11 cellular contexts compared by ENCODE assay signal in the genomic region with DNA sequence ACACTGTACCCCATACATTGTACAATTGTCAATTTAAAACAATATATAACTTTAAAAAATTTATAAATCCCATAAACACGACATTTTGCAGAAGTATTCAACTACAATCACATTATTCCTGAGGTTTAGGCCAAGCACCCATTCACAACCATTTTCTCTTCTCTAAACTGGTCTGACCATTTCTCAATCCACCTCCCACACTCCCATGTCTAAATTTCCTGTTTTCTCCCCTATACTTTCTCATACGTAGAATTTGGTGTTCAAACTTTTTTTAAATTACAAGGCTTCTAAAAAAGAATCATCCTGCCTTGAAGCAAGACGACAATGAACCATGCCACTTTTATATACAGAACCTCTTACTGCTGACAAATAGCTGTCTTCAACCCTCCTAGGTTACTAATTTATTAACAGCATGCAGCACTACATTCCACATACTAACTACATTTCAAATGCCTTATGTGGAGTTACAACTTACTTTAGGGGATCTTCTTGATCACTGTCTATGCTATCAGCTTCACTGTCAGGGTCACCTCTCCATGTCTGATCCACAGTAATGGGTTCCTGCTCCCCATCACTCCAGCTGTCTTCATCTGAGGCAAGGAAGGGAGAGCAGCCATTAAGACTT. TPM values are rescaled to one million over a fixed set of nuclear protein-coding genes. Genes with fewer than 3 reads are reported as not detected.
A peak's percentile ranks its signal among the peaks of the same experiment; 100 is the strongest.
DNase-seq lines count a peak whose midpoint lies in the region; TF ChIP-seq lines count a peak whose summit lies in the region.
"Had no signal": no experiment of that assay in that cellular context is flagged by ENCODE, and none has a peak within 500 bp of the region (broad histone marks: within the 10 kb centered on the region; RNA-seq: fewer than 3 reads in every experiment).

No MANE protein-coding gene starts in this region.

- peaks cover 38% of the 10 kb centered on the region for H3K4me1 Mint-ChIP-seq in activated CD4-positive, alpha-beta T cell treated with anti-CD3 and anti-CD28 coated beads, Interleukin-2, amount 10 ng/mL, durations not matched to agents 24 days and 14 days

- peak overlapping the region; percentile 96 for H3K27ac Mint-ChIP-seq in activated CD4-positive, alpha-beta T cell treated with anti-CD3 and anti-CD28 coated beads, Interleukin-2, amount 10 ng/mL, durations not matched to agents 24 days and 14 days

- intact Hi-C loops in activated CD4-positive, alpha-beta T cell treated with anti-CD3 and anti-CD28 coated beads, Interleukin-2, amount 10 ng/mL, durations not matched to agents 24 days and 14 days (cut with micrococcal nuclease), result no loop called here
- intact Hi-C loops in PC-9 (cut with micrococcal nuclease; ENCODE audit: unreplicated experiment), result no loop called here

- peaks cover 62% of the 10 kb centered on the region for H3K79me2 ChIP-seq in PC-9 (ENCODE audit: low read depth)
- peaks cover 70% of the 10 kb centered on the region for H3K79me2 ChIP-seq in fibroblast of lung (ENCODE audit: control insufficient read depth, insufficient read depth, low read length)

- no peaks in the 10 kb centered on the region for H3K9me3 Mint-ChIP-seq in activated CD4-positive, alpha-beta T cell treated with anti-CD3 and anti-CD28 coated beads, Interleukin-2, amount 10 ng/mL, durations not matched to agents 24 days and 14 days

- H4K20me1 ChIP-seq in PC-9 (ENCODE audit: insufficient read depth) (peaks cover 8% of the 10 kb centered on the region; the same call in 1 of the 2 replicates), fibroblast of lung (ENCODE audit: control insufficient read depth, extremely low read depth, insufficient read depth, low read length) (no peaks in the 10 kb centered on the region)

- peaks cover 58% of the 10 kb centered on the region for H3K36me3 Mint-ChIP-seq in activated CD4-positive, alpha-beta T cell treated with anti-CD3 and anti-CD28 coated beads, Interleukin-2, amount 10 ng/mL, durations not matched to agents 24 days and 14 days (ENCODE audit: low read depth)

- H3K4me2 ChIP-seq in PC-9 (peak overlapping the region; percentile 99; the same call in 1 of the 2 replicates), fibroblast of lung (ENCODE audit: extremely low read depth, insufficient read depth, low read length) (peak overlapping the region; percentile 68), skeletal muscle satellite cell (ENCODE audit: low read length) (peak overlapping the region; percentile 90)

- H3K36me3 ChIP-seq in PC-9 (ENCODE audit: low read depth) (peaks cover 44% of the 10 kb centered on the region), fibroblast of lung (ENCODE audit: control insufficient read depth, insufficient read depth, low read length) (peaks cover 7% of the 10 kb centered on the region), skeletal muscle satellite cell (ENCODE audit: insufficient read depth, low read length) (peaks cover 42% of the 10 kb centered on the region)

- no TSS peak for BruUV-seq in PC-9 (replicated peaks; lab: Mats Ljungman, UMichigan)

- peaks cover 30% of the 10 kb centered on the region for H3K4me1 ChIP-seq in PC-9 (replicated peaks; ENCODE audit: insufficient read depth)
- peaks cover 7% of the 10 kb centered on the region for H3K4me1 ChIP-seq in fibroblast of lung (ENCODE audit: control insufficient read depth, extremely low read depth, insufficient read depth, low read length)
- peaks cover 33% of the 10 kb centered on the region for H3K4me1 ChIP-seq in skeletal muscle satellite cell (ENCODE audit: control insufficient read depth, insufficient read depth, low read length)

- H3K9me3 ChIP-seq in PC-9 (ENCODE audit: insufficient read depth, low read depth) (no peaks in the 10 kb centered on the region), fibroblast of lung (ENCODE audit: control insufficient read depth, insufficient read depth, low read depth, low read length) (no peaks in the 10 kb centered on the region), skeletal muscle satellite cell (replicated peaks; ENCODE audit: low read length) (no peaks in the 10 kb centered on the region)
- H3K9me3 ChIP-seq: testis had no signal

- H3K27me3 Mint-ChIP-seq in activated CD4-positive, alpha-beta T cell treated with anti-CD3 and anti-CD28 coated beads, Interleukin-2, amount 10 ng/mL, durations not matched to agents 24 days and 14 days, result no peaks in the 10 kb centered on the region

- H3K9ac ChIP-seq in fibroblast of lung (ENCODE audit: insufficient read depth, low read length), result no peak overlapping the region
- no peak overlapping the region for H3K9ac ChIP-seq in skeletal muscle satellite cell (ENCODE audit: low read depth, low read length)

- H3K27ac ChIP-seq in PC-9, result no peak overlapping the region
- H3K27ac ChIP-seq in fibroblast of lung (ENCODE audit: insufficient read depth, low read length), result no peak overlapping the region
- H3K27ac ChIP-seq: cardiac muscle cell, testis had no signal

- H3K4me3 ChIP-seq in PC-9 (no peak overlapping the region), fibroblast of lung (replicated peaks in 1 of 4; ENCODE audit: control extremely low read depth in 1 of 4, insufficient read depth in 1 of 4, low read depth in 3 of 4, low read length in 4 of 4) (peak overlapping the region in 3 of 4 experiments; percentile 19 to 41 (median 32)), skeletal muscle satellite cell (ENCODE audit: low read length) (peak overlapping the region; percentile 39)
- H3K4me3 ChIP-seq: cardiac muscle cell, testis had no signal

- TF ChIP-seq CTCF in PC-9 (conservative IDR thresholded peaks at IDR 0.05) (no peak), fibroblast of lung (conservative IDR thresholded peaks at IDR 0.05 in 1 of 2, IDR thresholded peaks at IDR 0.05 in 1 of 2; ENCODE audit: low read depth in 1 of 2, low read length in 2 of 2) (no peak)

- H3F3A ChIP-seq in PC-9 (ENCODE audit: insufficient read depth, low read depth), result peaks cover 12% of the 10 kb centered on the region; the same call in 1 of the 2 replicates

- no peaks in the 10 kb centered on the region for H3K27me3 ChIP-seq in PC-9 (ENCODE audit: insufficient read depth, low read depth)
- H3K27me3 ChIP-seq in fibroblast of lung (ENCODE audit: control insufficient read depth, insufficient read depth, low read length), result no peaks in the 10 kb centered on the region
- no peaks in the 10 kb centered on the region for H3K27me3 ChIP-seq in skeletal muscle satellite cell (ENCODE audit: control insufficient read depth, insufficient read depth, low read length)
- H3K27me3 ChIP-seq: cardiac muscle cell, testis had no signal

- CTCF ChIA-PET in PC-9 (lab: Charles Lee), result no interaction called here

- DNase-seq in activated CD4-positive, alpha-beta T cell treated with anti-CD3 and anti-CD28 coated beads, Interleukin-2, amount 10 ng/mL, durations not matched to agents 24 days and 14 days, result no peak
- no peak for DNase-seq in activated CD4-positive, alpha-beta T cell treated with anti-CD3 and anti-CD28 coated beads for 1 hour
- DNase-seq in PC-9 (no peak), fibroblast of lung (ENCODE audit: low read depth in 2 of 2) (no peak), kidney tubule cell (ENCODE audit: low spot score) (no peak), epidermal melanocyte (ENCODE audit: insufficient read length, low spot score) (no peak), DMS153 (lab: John Stamatoyannopoulos, UW) (no peak)
- DNase-seq: NCI-H526, testis had no signal

- peak overlapping the region; percentile 98 for H3K4me3 Mint-ChIP-seq in activated CD4-positive, alpha-beta T cell treated with anti-CD3 and anti-CD28 coated beads, Interleukin-2, amount 10 ng/mL, durations not matched to agents 24 days and 14 days

- POLR2A ChIA-PET in PC-9 (lab: Charles Lee; ENCODE audit: unreplicated experiment), result no interaction called here

- no peaks in the 10 kb centered on the region for H3K9me2 ChIP-seq in PC-9 (ENCODE audit: insufficient read depth)

- H2AFZ ChIP-seq in PC-9 (no peak overlapping the region), fibroblast of lung (ENCODE audit: low read length) (no peak overlapping the region)

RNA-seq across cellular contexts. Expression of gene KANSL2, which starts 3.4 kb away (rescaled TPM):
- 61.3 and 66.5 TPM in 2 replicates for total RNA-seq in activated CD4-positive, alpha-beta T cell treated with anti-CD3 and anti-CD28 coated beads, Interleukin-2, amount 10 ng/mL, durations not matched to agents 24 days and 14 days
- 21.8 and 28.2 TPM in 2 replicates for total RNA-seq in PC-9 (2021)
- 51.2 and 60.4 TPM in 2 replicates for total RNA-seq in fibroblast of lung
- polyA plus RNA-seq in fibroblast of lung, result 38.8 and 43.9 TPM in 2 replicates
- 19.9 and 24.1 TPM in 2 replicates for polyA plus RNA-seq in fibroblast of lung (2012)
- polyA minus RNA-seq in fibroblast of lung (ENCODE audit: low replicate concordance), result 21.3 and 22.0 TPM in 2 replicates
- 45.4 and 50.7 TPM in 2 replicates for total RNA-seq in skeletal muscle satellite cell (2012; rRNA removed)

RNA-seq across cellular contexts. Expression of gene CCNT1, which starts 37.8 kb away (rescaled TPM):
- 68.7 and 70.9 TPM in 2 replicates for total RNA-seq in activated CD4-positive, alpha-beta T cell treated with anti-CD3 and anti-CD28 coated beads, Interleukin-2, amount 10 ng/mL, durations not matched to agents 24 days and 14 days
- total RNA-seq in PC-9 (2021) (20.3 and 50.8 TPM in 2 replicates), fibroblast of lung (21.6 and 24.6 TPM in 2 replicates)
- polyA plus RNA-seq in fibroblast of lung, result 15.5 and 20.4 TPM in 2 replicates
- polyA plus RNA-seq in fibroblast of lung (2012), result 6.3 and 12.4 TPM in 2 replicates
- 5.8 and 7.7 TPM in 2 replicates for polyA minus RNA-seq in fibroblast of lung (ENCODE audit: low replicate concordance)
- 25.8 and 27.1 TPM in 2 replicates for total RNA-seq in skeletal muscle satellite cell (2012; rRNA removed)
